1 cellular context compared by ENCODE assay signal in the genomic region with DNA sequence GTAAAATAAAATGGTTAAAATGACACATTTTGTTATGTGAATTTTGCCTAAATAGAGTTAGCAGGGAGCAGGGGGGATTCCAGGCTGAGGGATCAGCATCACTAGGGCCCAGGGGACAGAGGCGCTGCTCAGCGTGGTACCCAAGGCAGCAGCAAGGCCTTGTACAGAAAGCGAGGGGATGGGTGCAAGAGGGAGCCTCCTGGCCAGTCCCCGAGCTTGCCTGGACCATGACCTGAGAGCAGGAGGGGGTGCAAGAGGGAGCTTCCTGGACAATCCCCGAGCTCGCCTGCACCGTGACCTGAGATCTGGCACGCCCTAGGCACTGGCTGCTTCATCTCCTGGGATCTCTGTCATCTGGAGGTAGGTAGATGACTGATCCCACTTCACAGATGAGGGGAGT.
TF ChIP-seq lines count a peak whose summit lies in the region.

No MANE protein-coding gene starts in this region.

TF ChIP-seq in H1, 55 proteins besides CTCF, POLR2A, EP300 and RAD21:
- TF ChIP-seq, protein P1, sequence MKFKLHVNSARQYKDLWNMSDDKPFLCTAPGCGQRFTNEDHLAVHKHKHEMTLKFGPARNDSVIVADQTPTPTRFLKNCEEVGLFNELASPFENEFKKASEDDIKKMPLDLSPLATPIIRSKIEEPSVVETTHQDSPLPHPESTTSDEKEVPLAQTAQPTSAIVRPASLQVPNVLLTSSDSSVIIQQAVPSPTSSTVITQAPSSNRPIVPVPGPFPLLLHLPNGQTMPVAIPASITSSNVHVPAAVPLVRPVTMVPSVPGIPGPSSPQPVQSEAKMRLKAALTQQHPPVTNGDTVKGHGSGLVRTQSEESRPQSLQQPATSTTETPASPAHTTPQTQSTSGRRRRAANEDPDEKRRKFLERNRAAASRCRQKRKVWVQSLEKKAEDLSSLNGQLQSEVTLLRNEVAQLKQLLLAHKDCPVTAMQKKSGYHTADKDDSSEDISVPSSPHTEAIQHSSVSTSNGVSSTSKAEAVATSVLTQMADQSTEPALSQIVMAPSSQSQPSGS (IDR thresholded peaks at IDR 0.05; ENCODE audit: low read length): no peak
- no peak for TF ChIP-seq RFX5 (IDR thresholded peaks at IDR 0.05; ENCODE audit: borderline replicate concordance, low read depth, low read length)
- TF ChIP-seq, protein P2, sequence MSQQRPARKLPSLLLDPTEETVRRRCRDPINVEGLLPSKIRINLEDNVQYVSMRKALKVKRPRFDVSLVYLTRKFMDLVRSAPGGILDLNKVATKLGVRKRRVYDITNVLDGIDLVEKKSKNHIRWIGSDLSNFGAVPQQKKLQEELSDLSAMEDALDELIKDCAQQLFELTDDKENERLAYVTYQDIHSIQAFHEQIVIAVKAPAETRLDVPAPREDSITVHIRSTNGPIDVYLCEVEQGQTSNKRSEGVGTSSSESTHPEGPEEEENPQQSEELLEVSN (IDR thresholded peaks at IDR 0.05): no peak
- TF ChIP-seq TCF12 (IDR thresholded peaks at IDR 0.05; ENCODE audit: low read depth, low read length): no peak
- TF ChIP-seq ZNF274 (IDR thresholded peaks at IDR 0.05; ENCODE audit: borderline replicate concordance, extremely low read depth, low read length): no peak
- no peak for TF ChIP-seq RBBP5 (IDR thresholded peaks at IDR 0.05; ENCODE audit: borderline replicate concordance, low read depth, low read length)
